Comparison of ENCODE assay signal across 9 cellular contexts in genomic region chr9:22446950-22447606, GRCh38. TPM values are rescaled to one million over a fixed set of nuclear protein-coding genes. Genes with fewer than 3 reads are reported as not detected.
A peak's percentile ranks its signal among the peaks of the same experiment; 100 is the strongest.
DNase-seq lines count a peak whose midpoint lies in the region; ATAC-seq and TF ChIP-seq lines count a peak whose summit lies in the region.
"Had no signal": no experiment of that assay in that cellular context is flagged by ENCODE, and none has a peak within 500 bp of the region (broad histone marks: within the 10 kb centered on the region; RNA-seq: fewer than 3 reads in every experiment).

No MANE protein-coding gene starts in this region.

- no peaks in the 10 kb centered on the region for H3K27me3 ChIP-seq in right cardiac atrium (ENCODE audit: control insufficient read depth, insufficient read depth)

- H3K27ac ChIP-seq in right cardiac atrium (ENCODE audit: low read length): peak overlapping the region; percentile 37

- intact Hi-C loops in right cardiac atrium (cut with DNase I): no loop called here

- DNase-seq in activated CD4-positive, CD25-positive, alpha-beta regulatory T cell treated with anti-CD3 and anti-CD28 coated beads, Interleukin-2, amount 50 U/mL, for 72 hours: no peak
- peak; percentile 83 for DNase-seq in NCI-H82 (lab: John Stamatoyannopoulos, UW)
- peak in 40 of 56 donors; percentile 9 to 75 (median 48) for DNase-seq in amygdala (lab: John Stamatoyannopoulos, UW)
- peak; percentile 64 to 83 (median 79) for DNase-seq in right cardiac atrium
- peak; percentile 73 for DNase-seq in progenitor cell of endocrine pancreas (ENCODE audit: low spot score, unreplicated experiment)
- DNase-seq: DND-41 had no signal

- no peaks in the 10 kb centered on the region for H3K9me3 ChIP-seq in right cardiac atrium (ENCODE audit: control insufficient read depth, low read length)

- H3K4me1 ChIP-seq in right cardiac atrium (ENCODE audit: control insufficient read depth, insufficient read depth, low read length): no peaks in the 10 kb centered on the region

- TF ChIP-seq CTCF in progenitor cell of endocrine pancreas (IDR thresholded peaks at IDR 0.05; ENCODE audit: unreplicated experiment): peak; percentile 55

- no peaks in the 10 kb centered on the region for H3K9me3 Mint-ChIP-seq in progenitor cell of endocrine pancreas (ENCODE audit: low read depth)

- WGBS in right cardiac atrium: under 1% methylated on average over 70 of the region's 70 CpGs

- peak overlapping the region; percentile 69 for H3K4me3 ChIP-seq in right cardiac atrium (ENCODE audit: low read length)

- peak overlapping the region; percentile 94 for H3K4me3 Mint-ChIP-seq in progenitor cell of endocrine pancreas (ENCODE audit: low read depth)

- peak; percentile 82 to 86 for ATAC-seq in activated CD4-positive, CD25-positive, alpha-beta regulatory T cell treated with anti-CD3 and anti-CD28 coated beads, Interleukin-2, amount 50 U/mL, for 24 hours
- ATAC-seq in HG03175 (IDR thresholded peaks at IDR 0.05; ENCODE audit: unreplicated experiment) (peak; percentile 58), right cardiac atrium (peak; percentile 89 to 90), GM21723 (IDR thresholded peaks at IDR 0.05; ENCODE audit: unreplicated experiment) (no peak)

- H3K27me3 Mint-ChIP-seq in progenitor cell of endocrine pancreas: peaks cover 5% of the 10 kb centered on the region

- H3K36me3 Mint-ChIP-seq in progenitor cell of endocrine pancreas (ENCODE audit: insufficient read depth): no peaks in the 10 kb centered on the region

- peak overlapping the region; percentile 98 for H3K27ac Mint-ChIP-seq in progenitor cell of endocrine pancreas

- H3K4me1 Mint-ChIP-seq in progenitor cell of endocrine pancreas (ENCODE audit: low read depth): peaks cover 8% of the 10 kb centered on the region

RNA-seq across cellular contexts. Expression of gene DMRTA1, which starts 0.5 kb away (rescaled TPM):
- total RNA-seq in right cardiac atrium (under 1 TPM; 0.31 to 0.76 (median 0.61) TPM), progenitor cell of endocrine pancreas (6.9 and 7.7 TPM in 2 replicates)
- 0.20 TPM for polyA plus RNA-seq in right cardiac atrium
